ENCODE assay signal across 8 cellular contexts in the genomic region with DNA sequence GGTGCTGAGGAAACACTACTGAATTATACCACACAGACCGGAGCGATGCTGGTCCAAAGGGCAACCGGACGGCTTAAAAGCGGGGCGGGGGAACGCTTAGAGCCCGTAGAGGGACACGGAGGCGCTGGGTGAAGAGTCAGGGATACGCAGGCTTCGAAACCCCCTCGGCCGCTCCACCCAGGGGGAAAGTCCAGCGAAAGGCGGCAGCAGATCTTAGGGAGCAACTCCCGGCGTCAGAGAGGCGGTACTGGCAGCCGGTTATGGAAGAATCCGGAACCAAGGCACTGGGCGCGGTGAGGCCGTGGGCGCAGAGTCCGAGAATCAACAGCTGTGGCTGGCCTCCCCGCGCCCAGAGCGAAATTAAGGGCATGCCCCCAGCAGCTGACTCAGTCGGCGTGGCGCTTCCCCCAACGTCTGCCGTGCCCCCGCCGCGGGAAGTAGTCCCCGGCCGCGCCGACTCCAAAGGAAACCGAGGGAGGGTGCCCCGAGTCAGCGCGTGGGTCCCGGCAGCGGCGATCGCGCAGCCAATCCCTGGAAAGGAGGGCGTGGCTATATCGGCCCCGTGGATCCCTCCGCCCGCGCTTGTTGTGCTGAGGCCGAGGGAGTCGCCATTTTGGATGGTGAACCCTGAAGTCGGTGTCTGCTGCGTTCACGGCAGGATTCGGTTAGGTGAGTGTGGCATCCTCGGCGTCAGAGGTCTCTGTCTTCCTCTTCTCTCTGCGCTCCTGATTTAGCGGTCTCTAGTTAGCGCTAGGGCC. TPM values are rescaled to one million over a fixed set of nuclear protein-coding genes. Genes with fewer than 3 reads are reported as not detected.
A peak's percentile ranks its signal among the peaks of the same experiment; 100 is the strongest.
DNase-seq lines count a peak whose midpoint lies in the region; ATAC-seq, FAIRE-seq and TF ChIP-seq lines count a peak whose summit lies in the region.

A gene (plus strand): TSS at position 611 of the 758 bp plus-strand sequence. CDS start 20,110 bp downstream, outside the sequence.

- TF ChIP-seq EP300 in HepG2 (IDR thresholded peaks at IDR 0.05; ENCODE audit: low read depth in 2 of 2, low read length in 2 of 2) = peak; percentile 27 to 54; a peak in 3 of 4 replicates
- peak; percentile 77 for TF ChIP-seq EP300 in HepG2 (CRISPR knock-in tag; IDR thresholded peaks at IDR 0.05; ENCODE audit: borderline replicate concordance)

- peak within 1 kb of the TSS; percentile 98 for H3K27ac Mint-ChIP-seq in dendritic cell treated with granulocyte-macrophage colony-stimulating factor and Interleukin-4, amounts not matched to agents 40 ng/mL and 50 ng/mL, for 4 days

- in situ Hi-C loops in HepG2 (cut with HindIII; ENCODE audit: extremely low pct_ligation_motif_present, low pct_unique_long_range_greater_than_20kb) = loop anchor here (5.0 kb wide), 1 partner anchor 88 kb away; a partner anchor contains a TSS

- H3K4me1 Mint-ChIP-seq in dendritic cell treated with granulocyte-macrophage colony-stimulating factor and Interleukin-4, amounts not matched to agents 40 ng/mL and 50 ng/mL, for 4 days (ENCODE audit: low read depth) = peaks cover 30% of the 10 kb centered on the region

- WGBS in HepG2 (ENCODE audit: low lambda C conversion rate) = 1% methylated on average over 49 of the region's 67 CpGs

- peak; percentile 89 for ATAC-seq in GM19324 (IDR thresholded peaks at IDR 0.05; ENCODE audit: low FRiP score, unreplicated experiment)
- ATAC-seq in HG03469 (IDR thresholded peaks at IDR 0.05; ENCODE audit: unreplicated experiment) = peak; percentile 61
- peak; percentile 91 for ATAC-seq in HepG2

- peaks cover 37 to 46% (median 42%) of the 10 kb centered on the region in 11 experiments for H4K20me1 ChIP-seq in BLaER1 treated with 17β-estradiol and CSF1 and Interleukin-3, amounts not matched to agents 10 nM and 100 nM
- H4K20me1 ChIP-seq in HepG2 (ENCODE audit: insufficient read depth, low read length) = peaks cover 37% of the 10 kb centered on the region

- H3K4me2 ChIP-seq in BLaER1 treated with 17β-estradiol and CSF1 and Interleukin-3, amounts not matched to agents 10 nM and 100 nM = peak within 1 kb of the TSS; percentile 92 to 99 (median 96)
- H3K4me2 ChIP-seq in HepG2 (ENCODE audit: low read depth, low read length) = peak within 1 kb of the TSS; percentile 100

- CTCF ChIA-PET in HepG2 (lab: Yijun Ruan, JAX; ENCODE audit: low intra/inter-chr PET ratio, low total read pairs) = no interaction called here

- H3K27me3 ChIP-seq in BLaER1 treated with 17β-estradiol and CSF1 and Interleukin-3, amounts not matched to agents 10 nM and 100 nM = no peaks in the 10 kb centered on the region
- H3K27me3 ChIP-seq in HepG2 (ENCODE audit: control insufficient read depth in 1 of 2, insufficient read depth in 2 of 2, low read length in 2 of 2) = no peaks in the 10 kb centered on the region; a peak in 1 of 5 replicates

- H3K36me3 ChIP-seq in BLaER1 treated with 17β-estradiol and CSF1 and Interleukin-3, amounts not matched to agents 10 nM and 100 nM = peaks cover 9 to 31% (median 25%) of the 10 kb centered on the region in 11 experiments; a peak in 20 of 22 replicates
- H3K36me3 ChIP-seq in HepG2 (replicated peaks in 1 of 2; ENCODE audit: control insufficient read depth in 1 of 2, insufficient read depth in 2 of 2, low read length in 2 of 2) = peaks cover 0 to 5% of the 10 kb centered on the region in 2 experiments; a peak in 1 of 5 replicates

- peak within 1 kb of the TSS; percentile 91 for H3K4me3 Mint-ChIP-seq in dendritic cell treated with granulocyte-macrophage colony-stimulating factor and Interleukin-4, amounts not matched to agents 40 ng/mL and 50 ng/mL, for 4 days

- DNase-seq in NCI-H748 (lab: John Stamatoyannopoulos, UW; ENCODE audit: unreplicated experiment) (peak; percentile 97), HepG2 (ENCODE audit: low spot score) (peak; percentile 96)
- peak; percentile 94 to 98 for DNase-seq in activated CD4-positive, alpha-beta T cell treated with anti-CD3 and anti-CD28 coated beads, Interleukin-2, amount 50 U/mL, for 24 hours (ENCODE audit: low read depth in 1 of 2, low spot score in 1 of 2)
- peak; percentile 97 for DNase-seq in stimulated activated CD4-positive, alpha-beta T cell treated with anti-CD3 and anti-CD28 coated beads, Interleukin-4, amount 100 ng/mL, for 1 hour

- TF ChIP-seq POLR2A in HepG2 (IDR thresholded peaks at IDR 0.05; ENCODE audit: insufficient read depth in 1 of 2, low read depth in 2 of 2, low read length in 2 of 2) = peak; percentile 94 to 95

- H3K9ac ChIP-seq in BLaER1 treated with 17β-estradiol and CSF1 and Interleukin-3, amounts not matched to agents 10 nM and 100 nM = peak within 1 kb of the TSS; percentile 91 to 100 (median 98)
- H3K9ac ChIP-seq in HepG2 (ENCODE audit: insufficient read depth, low read depth, low read length) = peak within 1 kb of the TSS; percentile 98

- no peaks in the 10 kb centered on the region for H3K27me3 Mint-ChIP-seq in dendritic cell treated with granulocyte-macrophage colony-stimulating factor and Interleukin-4, amounts not matched to agents 40 ng/mL and 50 ng/mL, for 4 days

- peak; percentile 23; the same call in 1 of the 2 replicates for TF ChIP-seq CTCF in HepG2 (CRISPR knock-in tag; IDR thresholded peaks at IDR 0.05)

- BruUV-seq in HepG2 (replicated peaks; lab: Mats Ljungman, UMichigan) = no TSS peak

- H3K9me3 Mint-ChIP-seq in dendritic cell treated with granulocyte-macrophage colony-stimulating factor and Interleukin-4, amounts not matched to agents 40 ng/mL and 50 ng/mL, for 4 days = no peaks in the 10 kb centered on the region

- H3K4me1 ChIP-seq in BLaER1 treated with 17β-estradiol and CSF1 and Interleukin-3, amounts not matched to agents 10 nM and 100 nM = peaks cover 45 to 57% (median 50%) of the 10 kb centered on the region in 10 experiments
- H3K4me1 ChIP-seq in HepG2 (ENCODE audit: insufficient read depth, low read length) = peaks cover 57% of the 10 kb centered on the region

- H3K79me2 ChIP-seq in HepG2 (ENCODE audit: insufficient read depth, low read length) = peaks cover 49% of the 10 kb centered on the region

- no peaks in the 10 kb centered on the region for H3K9me3 ChIP-seq in BLaER1 treated with 17β-estradiol and CSF1 and Interleukin-3, amounts not matched to agents 10 nM and 100 nM (replicated peaks in 1 of 11)
- no peaks in the 10 kb centered on the region for H3K9me3 ChIP-seq in HepG2 (ENCODE audit: low read length)

- peak; percentile 50 for FAIRE-seq in HepG2 (lab: Jason Lieb, UNC)

- H3K36me3 Mint-ChIP-seq in dendritic cell treated with granulocyte-macrophage colony-stimulating factor and Interleukin-4, amounts not matched to agents 40 ng/mL and 50 ng/mL, for 4 days (ENCODE audit: low read depth) = peaks cover 37% of the 10 kb centered on the region

- POLR2A ChIA-PET in HepG2 (lab: Yijun Ruan, JAX) = interaction anchor here (0.8 to 4.9 kb wide), 10 partner anchors 11 to 198 kb away, joined by 3 to 59 read pairs (median 4); a partner anchor contains a TSS

- TF ChIP-seq RAD21 in HepG2 (CRISPR knock-in tag; IDR thresholded peaks at IDR 0.05) = peak; percentile 59

- intact Hi-C loops in dendritic cell treated with granulocyte-macrophage colony-stimulating factor and Interleukin-4, amounts not matched to agents 40 ng/mL and 50 ng/mL, for 4 days (cut with micrococcal nuclease) = loop anchor here (1.0 kb wide), 1 partner anchor 11 kb away; a partner anchor contains a TSS
- intact Hi-C loops in HepG2 (cut with micrococcal nuclease; ENCODE audit: unreplicated experiment) = loop anchor here (1.0 to 5.0 kb wide), 4 partner anchors 66 to 198 kb away; a partner anchor contains a TSS

- H2AFZ ChIP-seq in HepG2 (ENCODE audit: low read length) = no peak within 1 kb of the TSS

- H3K4me3 ChIP-seq in BLaER1 treated with 17β-estradiol and CSF1 and Interleukin-3, amounts not matched to agents 10 nM and 100 nM = peak within 1 kb of the TSS; percentile 82 to 100 (median 93)
- peak within 1 kb of the TSS; percentile 85 to 98 (median 95) for H3K4me3 ChIP-seq in HepG2 (replicated peaks in 1 of 3; ENCODE audit: insufficient read depth in 1 of 3, low read depth in 2 of 3, low read length in 3 of 3)

- peak within 1 kb of the TSS; percentile 94 to 99 (median 98) for H3K27ac ChIP-seq in BLaER1 treated with 17β-estradiol and CSF1 and Interleukin-3, amounts not matched to agents 10 nM and 100 nM
- peak within 1 kb of the TSS; percentile 95 for H3K27ac ChIP-seq in HepG2 (ENCODE audit: extremely low read length, insufficient read depth, low read length)

TF ChIP-seq in HepG2, 621 proteins besides CTCF, POLR2A, EP300 and RAD21 (continues in another document):
- TF ChIP-seq ZNF558 (CRISPR knock-in tag; IDR thresholded peaks at IDR 0.05; ENCODE audit: borderline replicate concordance) (peak; percentile 99), FOXA1 (IDR thresholded peaks at IDR 0.05) (no peak), FOXA1 (CRISPR knock-in tag; IDR thresholded peaks at IDR 0.05) (peak; percentile 51), MBNL3 (CRISPR knock-in tag; conservative IDR thresholded peaks at IDR 0.05) (no peak), ZSCAN29 (CRISPR knock-in tag; conservative IDR thresholded peaks at IDR 0.05) (peak; percentile 95)

RNA-seq across cellular contexts. Expression of the gene that starts here (rescaled TPM):
- 346 and 497 TPM in 2 replicates for total RNA-seq in HepG2 (2016; rRNA removed; fragmentation: Illumina TruSeq; extraction: Trizol)
- 49.2 and 50.3 TPM in 2 replicates for total RNA-seq in HepG2 (2016; cell fraction: cytosol; rRNA removed; fragmentation: Illumina TruSeq; extraction: Trizol; ENCODE audit: low read depth)
- total RNA-seq in HepG2 (2016; cell fraction: insoluble cytoplasmic fraction; rRNA removed; fragmentation: Illumina TruSeq; extraction: Trizol) = 344 and 478 TPM in 2 replicates
- total RNA-seq in HepG2 (2016; cell fraction: membrane; rRNA removed; fragmentation: Illumina TruSeq; extraction: Trizol) = 98.2 and 110 TPM in 2 replicates
- 217 and 218 TPM in 2 replicates for total RNA-seq in HepG2 (2016; cell fraction: nucleus; rRNA removed; fragmentation: Illumina TruSeq; extraction: Trizol)
- 402 and 415 TPM in 2 replicates for polyA plus RNA-seq in HepG2 (2011; rRNA removed)
- polyA plus RNA-seq in HepG2 (2011; cell fraction: cytosol; rRNA removed) = 246 and 321 TPM in 2 replicates
- 386 and 449 TPM in 2 replicates for polyA plus RNA-seq in HepG2 (2011; cell fraction: nucleus; rRNA removed)
- polyA plus RNA-seq in HepG2 (2012) = 250 and 252 TPM in 2 replicates
- 15.5 and 16.2 TPM in 2 replicates for polyA plus RNA-seq in HepG2 (2016; cell fraction: cytosol; fragmentation: Illumina TruSeq; extraction: Trizol; ENCODE audit: low read depth)
- polyA plus RNA-seq in HepG2 (2016; cell fraction: insoluble cytoplasmic fraction; fragmentation: Illumina TruSeq; extraction: Trizol; ENCODE audit: low read depth) = 427 and 428 TPM in 2 replicates
- 40.8 and 43.5 TPM in 2 replicates for polyA plus RNA-seq in HepG2 (2016; cell fraction: membrane; fragmentation: Illumina TruSeq; extraction: Trizol; ENCODE audit: low read depth)
- 440 and 473 TPM in 2 replicates for polyA plus RNA-seq in HepG2 (2016; cell fraction: nucleus; fragmentation: Illumina TruSeq; extraction: Trizol; ENCODE audit: insufficient read depth, low read depth)
- polyA minus RNA-seq in HepG2 (2011; rRNA and poly(A)+ RNA removed; ENCODE audit: low replicate concordance) = 132 and 270 TPM in 2 replicates
- 125 and 139 TPM in 2 replicates for polyA minus RNA-seq in HepG2 (2011; cell fraction: cytosol; rRNA and poly(A)+ RNA removed)
- 242 and 297 TPM in 2 replicates for polyA minus RNA-seq in HepG2 (2011; cell fraction: nucleus; rRNA and poly(A)+ RNA removed)

Comparison
In these comparisons a context has a peak if more than half of its experiments do, and no peak if none do; other contexts are left out.
1. Peak in every context shown above with its lines: DNase-seq, ATAC-seq, H3K4me3 ChIP-seq and H3K27ac ChIP-seq.